ENCODE assay signal across 11 cellular contexts in the genomic region with DNA sequence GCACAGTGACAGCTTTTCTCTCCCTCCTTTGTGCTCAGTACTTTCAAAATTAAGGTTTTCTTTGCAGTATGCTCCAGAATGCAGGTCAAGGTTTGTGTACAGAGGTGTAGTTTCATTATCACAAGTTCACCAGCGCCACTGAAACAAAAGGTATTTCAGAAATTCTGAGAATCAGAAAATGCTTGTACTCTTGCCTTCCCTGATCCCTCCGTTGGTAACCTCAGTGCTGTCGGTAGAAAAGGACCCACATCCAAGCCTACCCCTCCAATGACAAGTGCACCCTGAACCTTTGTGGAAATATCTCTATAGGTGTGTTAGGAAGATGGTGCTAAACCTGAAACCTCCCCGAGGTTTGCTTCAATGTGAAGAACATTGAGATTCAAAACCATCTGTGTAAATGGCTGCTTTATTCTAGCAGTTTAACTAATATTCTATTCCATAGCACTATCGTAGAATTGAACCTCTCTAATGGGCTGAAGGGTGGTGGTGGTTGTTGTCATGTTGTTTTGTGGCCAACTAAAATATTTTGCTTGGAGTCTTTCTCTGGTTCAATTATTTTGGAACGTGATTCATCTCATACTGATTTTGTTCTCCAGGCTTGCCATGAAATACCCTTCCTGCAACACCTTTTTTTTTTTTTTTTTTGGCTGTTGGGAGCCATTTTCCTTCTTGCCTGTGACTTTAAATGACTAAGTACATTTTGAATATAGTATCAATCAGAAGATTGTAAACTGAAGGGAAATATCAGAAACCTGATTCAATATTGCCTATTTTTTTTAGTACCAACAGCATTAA. TPM values are rescaled to one million over a fixed set of nuclear protein-coding genes. Genes with fewer than 3 reads are reported as not detected.
DNase-seq lines count a peak whose midpoint lies in the region; TF ChIP-seq lines count a peak whose summit lies in the region.
"Had no signal": no experiment of that assay in that cellular context is flagged by ENCODE, and none has a peak within 500 bp of the region (broad histone marks: within the 10 kb centered on the region; RNA-seq: fewer than 3 reads in every experiment).

No MANE protein-coding gene starts in this region.

- H3K4me1 ChIP-seq in duodenal mucosa (ENCODE audit: control insufficient read depth in 1 of 2, insufficient read depth in 2 of 2, low read length in 2 of 2) (peaks cover 0 to 2% of the 10 kb centered on the region in 2 donors), stomach smooth muscle (ENCODE audit: control insufficient read depth, insufficient read depth, low read length) (peaks cover 6% of the 10 kb centered on the region), stomach (peaks cover under 1 to 56% (median 33%) of the 10 kb centered on the region in 4 donors)

- 49 to 64% (median 56%) methylated on average over 6 of the region's 6 CpGs for WGBS in stomach, 5 donors

- no peak for TF ChIP-seq EP300 in stomach (IDR thresholded peaks at IDR 0.05)

- H3K27me3 ChIP-seq in duodenal mucosa (ENCODE audit: control insufficient read depth in 1 of 2, insufficient read depth in 2 of 2, low read length in 2 of 2) (no peaks in the 10 kb centered on the region), stomach smooth muscle (ENCODE audit: control insufficient read depth in 1 of 2, insufficient read depth in 2 of 2, low read length in 2 of 2) (no peaks in the 10 kb centered on the region), stomach (no peaks in the 10 kb centered on the region)
- H3K27me3 ChIP-seq: neutrophil had no signal

- no peak for TF ChIP-seq POLR2A in stomach (IDR thresholded peaks at IDR 0.05)

- no peak for TF ChIP-seq CTCF in stomach (IDR thresholded peaks at IDR 0.05)

- H3K27ac ChIP-seq in duodenal mucosa (ENCODE audit: low read depth, low read length) (no peak overlapping the region), stomach smooth muscle (ENCODE audit: low read length) (no peak overlapping the region), stomach (peak overlapping the region in 2 of 5 donors; percentile 39 to 47)
- H3K27ac ChIP-seq: neutrophil had no signal

- peak overlapping the region; percentile 16 to 47 for H3K9ac ChIP-seq in duodenal mucosa (ENCODE audit: low read depth in 1 of 2, low read length in 2 of 2)
- H3K9ac ChIP-seq in stomach smooth muscle (ENCODE audit: low read length in 2 of 2): no peak overlapping the region

- DNase-seq in NCI-H1092 treated with DMSO at 0.1 percent for 48 hours (lab: John Stamatoyannopoulos, UW) (peak; percentile 91), NCI-H1092 (lab: John Stamatoyannopoulos, UW) (no peak), NCI-H526 (lab: John Stamatoyannopoulos, UW) (peak; percentile 60 to 62), NCI-H1417 treated with DMSO at 0.1 percent for 48 hours (lab: John Stamatoyannopoulos, UW) (no peak), stomach (no peak), NCI-H2029 treated with DMSO at 0.1 percent for 48 hours (lab: John Stamatoyannopoulos, UW) (no peak)
- DNase-seq: 8988T, cerebellar nuclear complex had no signal

- H3K36me3 ChIP-seq in duodenal mucosa (ENCODE audit: control insufficient read depth in 1 of 2, insufficient read depth in 2 of 2, low read length in 2 of 2) (peaks cover 8 to 25% of the 10 kb centered on the region in 2 donors), stomach smooth muscle (ENCODE audit: control insufficient read depth in 2 of 2, insufficient read depth in 2 of 2, low read length in 2 of 2) (no peaks in the 10 kb centered on the region), stomach (peaks cover 0 to 5% (median 2%) of the 10 kb centered on the region in 4 donors)
- H3K36me3 ChIP-seq: neutrophil had no signal

- intact Hi-C loops in stomach (cut with DNase I; ENCODE audit: low total_unique reads): no loop called here

- H3K9me3 ChIP-seq in duodenal mucosa (ENCODE audit: control insufficient read depth in 1 of 2, low read length in 2 of 2) (no peaks in the 10 kb centered on the region), stomach smooth muscle (ENCODE audit: control insufficient read depth in 2 of 2, low read length in 2 of 2) (no peaks in the 10 kb centered on the region), stomach (no peaks in the 10 kb centered on the region)
- H3K9me3 ChIP-seq: neutrophil had no signal

- peak overlapping the region; percentile 26 to 49 for H3K4me3 ChIP-seq in duodenal mucosa (ENCODE audit: low read depth in 1 of 2, low read length in 2 of 2)
- H3K4me3 ChIP-seq in stomach smooth muscle (ENCODE audit: low read length in 2 of 2): peak overlapping the region; percentile 23 to 52
- H3K4me3 ChIP-seq in stomach: no peak overlapping the region

RNA-seq across cellular contexts. Expression of a gene that starts 20.7 kb away (rescaled TPM):
- total RNA-seq in stomach: 100 to 1,000 TPM in 1 of 5 donors, 10 to 100 TPM in 4; 26.9 to 253 (median 64.3) TPM
- 10 to 100 TPM in 1 of 3 donors, 1 to 10 TPM in 2; 5.3 to 10.7 (median 9.5) TPM for polyA plus RNA-seq in stomach

Comparison
In these comparisons a context has a peak if more than half of its experiments do, and no peak if none do; other contexts are left out.
1. DNase-seq: peak in NCI-H1092 treated with DMSO at 0.1 percent for 48 hours (single experiment) and NCI-H526 (2 of 2); none in NCI-H1092 (single experiment), NCI-H1417 treated with DMSO at 0.1 percent for 48 hours (single experiment), stomach (single experiment) and NCI-H2029 treated with DMSO at 0.1 percent for 48 hours (single experiment).
2. H3K4me3 ChIP-seq: peak in duodenal mucosa (2 of 2) and stomach smooth muscle (2 of 2); none in stomach (0 of 4).
3. H3K9ac ChIP-seq: peak in duodenal mucosa (2 of 2); none in stomach smooth muscle (0 of 2).